20 cellular contexts compared by ENCODE assay signal in the genomic region with DNA sequence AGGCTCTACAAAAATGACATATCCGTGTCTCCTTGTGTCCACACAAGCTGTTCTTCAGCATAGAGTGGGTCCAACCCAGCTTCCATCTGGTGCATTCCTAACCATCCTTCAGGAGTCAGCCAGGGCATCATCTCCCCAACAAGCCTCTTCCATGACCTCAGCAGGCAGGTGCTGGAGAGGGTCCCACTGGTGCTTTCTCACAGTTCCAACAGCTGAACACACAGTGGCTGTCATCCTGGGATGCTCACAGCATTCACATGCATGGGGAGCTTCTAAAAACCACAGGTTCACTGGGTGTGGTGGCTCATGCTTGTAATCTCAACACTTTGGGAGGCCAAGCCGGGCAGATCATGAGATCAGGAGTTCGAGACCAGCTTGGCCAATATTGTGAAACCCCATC. TPM values are rescaled to one million over a fixed set of nuclear protein-coding genes. Genes with fewer than 3 reads are reported as not detected.
DNase-seq lines count a peak whose midpoint lies in the region; ATAC-seq and TF ChIP-seq lines count a peak whose summit lies in the region.
"Had no signal": no experiment of that assay in that cellular context is flagged by ENCODE, and none has a peak within 500 bp of the region (broad histone marks: within the 10 kb centered on the region; RNA-seq: fewer than 3 reads in every experiment).

No MANE protein-coding gene starts in this region.

- ATAC-seq in activated CD4-positive, alpha-beta T cell treated with anti-CD3 and anti-CD28 coated beads for 36 hours = no peak
- no peak for ATAC-seq in stimulated activated naive CD8-positive, alpha-beta T cell treated with anti-CD3 and anti-CD28 coated beads, Interleukin-15, Interleukin-2, amounts not matched to agents 100 U/mL and 50 U/mL, for 24 hours

- no peaks in the 10 kb centered on the region for H3K9me3 ChIP-seq in mesenchymal stem cell (ENCODE audit: control insufficient read depth, low read length)

- no peak overlapping the region for H3K4ac ChIP-seq in mesenchymal stem cell (ENCODE audit: low read depth in 1 of 2, low read length in 2 of 2)

- no peak overlapping the region for H3K18ac ChIP-seq in mesenchymal stem cell (ENCODE audit: low read depth in 1 of 2, low read length in 2 of 2)

- H3K27ac ChIP-seq in mesenchymal stem cell (ENCODE audit: low read length, poor library complexity, severe bottlenecking) = no peak overlapping the region
- H3K27ac ChIP-seq: 22Rv1 had no signal

- no peak overlapping the region for H4K91ac ChIP-seq in mesenchymal stem cell (ENCODE audit: low read length)

- H3K14ac ChIP-seq in mesenchymal stem cell (ENCODE audit: low read length in 2 of 2) = no peak overlapping the region

- no peak for TF ChIP-seq CTCF in MCF 10A (IDR thresholded peaks at IDR 0.05; ENCODE audit: unreplicated experiment)

- no peak overlapping the region for H3K4me3 Mint-ChIP-seq in activated CD4-positive, alpha-beta T cell treated with anti-CD3 and anti-CD28 coated beads for 36 hours
- no peak overlapping the region for H3K4me3 Mint-ChIP-seq in stimulated activated naive CD8-positive, alpha-beta T cell treated with anti-CD3 and anti-CD28 coated beads, Interleukin-15, Interleukin-2, amounts not matched to agents 100 ng/mL and 50 ng/mL, for 24 hours
- H3K4me3 Mint-ChIP-seq in MCF 10A (ENCODE audit: unreplicated experiment) = no peak overlapping the region
- H3K4me3 Mint-ChIP-seq: CD14-positive monocyte had no signal

- peak overlapping the region; percentile 84 for H3K27ac Mint-ChIP-seq in activated CD4-positive, alpha-beta T cell treated with anti-CD3 and anti-CD28 coated beads for 36 hours
- peak overlapping the region; percentile 9 for H3K27ac Mint-ChIP-seq in stimulated activated naive CD8-positive, alpha-beta T cell treated with anti-CD3 and anti-CD28 coated beads, Interleukin-15, Interleukin-2, amounts not matched to agents 100 ng/mL and 50 ng/mL, for 24 hours
- no peak overlapping the region for H3K27ac Mint-ChIP-seq in MCF 10A (ENCODE audit: low read depth, unreplicated experiment)
- H3K27ac Mint-ChIP-seq: CD14-positive monocyte had no signal

- peaks cover 37% of the 10 kb centered on the region for H3K4me1 Mint-ChIP-seq in activated CD4-positive, alpha-beta T cell treated with anti-CD3 and anti-CD28 coated beads for 36 hours
- peaks cover 44% of the 10 kb centered on the region for H3K4me1 Mint-ChIP-seq in stimulated activated naive CD8-positive, alpha-beta T cell treated with anti-CD3 and anti-CD28 coated beads, Interleukin-15, Interleukin-2, amounts not matched to agents 100 ng/mL and 50 ng/mL, for 24 hours (ENCODE audit: low read depth)
- peaks cover 22% of the 10 kb centered on the region for H3K4me1 Mint-ChIP-seq in MCF 10A (ENCODE audit: insufficient read depth, unreplicated experiment)
- H3K4me1 Mint-ChIP-seq: CD14-positive monocyte had no signal

- H3K36me3 Mint-ChIP-seq in activated CD4-positive, alpha-beta T cell treated with anti-CD3 and anti-CD28 coated beads for 36 hours (ENCODE audit: low read depth) = no peaks in the 10 kb centered on the region
- no peaks in the 10 kb centered on the region for H3K36me3 Mint-ChIP-seq in stimulated activated naive CD8-positive, alpha-beta T cell treated with anti-CD3 and anti-CD28 coated beads, Interleukin-15, Interleukin-2, amounts not matched to agents 100 ng/mL and 50 ng/mL, for 24 hours (ENCODE audit: low read depth)
- H3K36me3 Mint-ChIP-seq in MCF 10A (ENCODE audit: insufficient read depth, unreplicated experiment) = peaks cover 6% of the 10 kb centered on the region
- H3K36me3 Mint-ChIP-seq: CD14-positive monocyte had no signal

- H3K9ac ChIP-seq in mesenchymal stem cell (ENCODE audit: low read length) = no peak overlapping the region

- no peak overlapping the region for H2AFZ ChIP-seq in mesenchymal stem cell (ENCODE audit: low read depth, low read length)

- no peaks in the 10 kb centered on the region for H3K79me1 ChIP-seq in mesenchymal stem cell (replicated peaks; ENCODE audit: low read length, poor library complexity, severe bottlenecking)

- H3K4me2 ChIP-seq in mesenchymal stem cell (ENCODE audit: low read length, poor library complexity, severe bottlenecking) = no peak overlapping the region

- no peak overlapping the region for H3K23ac ChIP-seq in mesenchymal stem cell (ENCODE audit: low read length in 2 of 2)

- peaks cover 0 to 17% of the 10 kb centered on the region in 2 experiments for H3K27me3 ChIP-seq in mesenchymal stem cell (ENCODE audit: control insufficient read depth in 1 of 2, insufficient read depth in 1 of 2, low read length in 2 of 2)

- peaks cover 14% of the 10 kb centered on the region for H3K4me1 ChIP-seq in mesenchymal stem cell (ENCODE audit: control insufficient read depth, insufficient read depth, low read depth, low read length)

- H3K9me3 Mint-ChIP-seq in activated CD4-positive, alpha-beta T cell treated with anti-CD3 and anti-CD28 coated beads for 36 hours (ENCODE audit: low read depth) = peaks cover 4% of the 10 kb centered on the region
- H3K9me3 Mint-ChIP-seq in stimulated activated naive CD8-positive, alpha-beta T cell treated with anti-CD3 and anti-CD28 coated beads, Interleukin-15, Interleukin-2, amounts not matched to agents 100 ng/mL and 50 ng/mL, for 24 hours = peaks cover 3% of the 10 kb centered on the region
- H3K9me3 Mint-ChIP-seq in MCF 10A (ENCODE audit: unreplicated experiment) = no peaks in the 10 kb centered on the region
- H3K9me3 Mint-ChIP-seq: CD14-positive monocyte had no signal

- no peak overlapping the region for H4K8ac ChIP-seq in mesenchymal stem cell (ENCODE audit: low read length)

- H3K27me3 Mint-ChIP-seq in activated CD4-positive, alpha-beta T cell treated with anti-CD3 and anti-CD28 coated beads for 36 hours = peaks cover 4% of the 10 kb centered on the region
- peaks cover 13% of the 10 kb centered on the region for H3K27me3 Mint-ChIP-seq in stimulated activated naive CD8-positive, alpha-beta T cell treated with anti-CD3 and anti-CD28 coated beads, Interleukin-15, Interleukin-2, amounts not matched to agents 100 ng/mL and 50 ng/mL, for 24 hours
- no peaks in the 10 kb centered on the region for H3K27me3 Mint-ChIP-seq in MCF 10A (ENCODE audit: insufficient read depth, unreplicated experiment)

- 89% methylated on average over 2 of the region's 3 CpGs for WGBS in mesenchymal stem cell

- no peaks in the 10 kb centered on the region for H3K36me3 ChIP-seq in mesenchymal stem cell (ENCODE audit: control insufficient read depth in 1 of 2, insufficient read depth in 2 of 2, low read depth in 1 of 2, low read length in 2 of 2)

- CTCF ChIA-PET in activated CD4-positive, alpha-beta T cell treated with anti-CD3 and anti-CD28 coated beads for 36 hours (lab: Charles Lee) = no interaction called here
- CTCF ChIA-PET in MCF 10A (lab: Yijun Ruan, JAX) = interaction anchor here (1.2 kb wide), 1 partner anchor 26 kb away, joined by 4 read pairs; no protein-coding TSS in a partner anchor

- no peak overlapping the region for H2BK12ac ChIP-seq in mesenchymal stem cell (ENCODE audit: low read length in 2 of 2)

- H2BK120ac ChIP-seq in mesenchymal stem cell (ENCODE audit: low read depth, low read length) = no peak overlapping the region

- peak overlapping the region; percentile 69 for H2AK5ac ChIP-seq in mesenchymal stem cell (ENCODE audit: low read length, severe bottlenecking)

- H2BK5ac ChIP-seq in mesenchymal stem cell (ENCODE audit: low read depth, low read length, poor library complexity, severe bottlenecking) = no peak overlapping the region

- DNase-seq in activated CD4-positive, alpha-beta T cell treated with anti-CD3 and anti-CD28 coated beads for 36 hours = no peak
- DNase-seq in activated CD4-positive, alpha-beta T cell treated with anti-CD3 and anti-CD28 coated beads for 4 hours = no peak
- no peak for DNase-seq in stimulated activated naive CD8-positive, alpha-beta T cell treated with anti-CD3 and anti-CD28 coated beads, Interleukin-15, Interleukin-2, amounts not matched to agents 100 U/mL and 50 U/mL, for 24 hours
- DNase-seq in mesenchymal stem cell (no peak), MCF 10A (ENCODE audit: unreplicated experiment) (no peak), GDM1 (lab: John Stamatoyannopoulos, UW) (no peak)
- no peak for DNase-seq in activated effector memory CD4-positive, alpha-beta T cell treated with Interleukin-2 at 50 U/mL for 16 hours
- DNase-seq: AML-193, DMS79, NCI-H1105 treated with DMSO at 0.1 percent for 48 hours, NCI-H1694, NCI-H510A, NCI-H774, OCI-M1, SIG-M5 had no signal

- H2BK15ac ChIP-seq in mesenchymal stem cell (ENCODE audit: low read depth, poor library complexity, severe bottlenecking) = no peak overlapping the region

- no peak overlapping the region for H3K4me3 ChIP-seq in mesenchymal stem cell (ENCODE audit: insufficient read depth in 1 of 2, low read depth in 1 of 2, low read length in 2 of 2)

- no TSS peak for BruUV-seq in MCF 10A (replicated peaks; lab: Mats Ljungman, UMichigan)

- POLR2A ChIA-PET in activated CD4-positive, alpha-beta T cell treated with anti-CD3 and anti-CD28 coated beads for 36 hours (lab: Charles Lee) = no interaction called here
- POLR2A ChIA-PET in MCF 10A (lab: Yijun Ruan, JAX) = interaction anchor here (0.6 to 1.7 kb wide), 3 partner anchors 13 to 49 kb away, joined by 3 to 12 read pairs (median 3); no protein-coding TSS in a partner anchor

- intact Hi-C loops in activated CD4-positive, alpha-beta T cell treated with anti-CD3 and anti-CD28 coated beads for 36 hours (cut with DNase I, micrococcal nuclease) = no loop called here
- intact Hi-C loops in MCF 10A (cut with micrococcal nuclease) = no loop called here

RNA-seq across cellular contexts. Expression of a gene that starts 6.4 kb away (rescaled TPM):
- not detected for total RNA-seq in activated CD4-positive, alpha-beta T cell treated with anti-CD3 and anti-CD28 coated beads for 36 hours
- not detected for polyA plus RNA-seq in mesenchymal stem cell (2013, experiment 1 of 2)
- polyA plus RNA-seq in mesenchymal stem cell (2013, experiment 2 of 2) = not detected
- not detected in 2 replicates for total RNA-seq in MCF 10A (2022)
- total RNA-seq: H1, RPMI7951 had no signal
- polyA plus RNA-seq: CD14-positive monocyte, H1 had no signal

RNA-seq across cellular contexts. Expression of a gene that starts 37.4 kb away (rescaled TPM):
- under 1 TPM in 1 of 2 experiments, not detected in 1; 0.09 TPM for total RNA-seq in activated CD4-positive, alpha-beta T cell treated with anti-CD3 and anti-CD28 coated beads for 36 hours
- not detected for polyA plus RNA-seq in mesenchymal stem cell (2013, experiment 1 of 2)
- not detected for polyA plus RNA-seq in mesenchymal stem cell (2013, experiment 2 of 2)
- total RNA-seq in MCF 10A (2022) = not detected in 2 replicates
- total RNA-seq: H1, RPMI7951 had no signal
- polyA plus RNA-seq: CD14-positive monocyte had no signal

RNA-seq across cellular contexts. Expression of a gene that starts 55.4 kb away (rescaled TPM):
- not detected for total RNA-seq in activated CD4-positive, alpha-beta T cell treated with anti-CD3 and anti-CD28 coated beads for 36 hours
- polyA plus RNA-seq in mesenchymal stem cell (2013, experiment 1 of 2) = 0.52 TPM
- polyA plus RNA-seq in mesenchymal stem cell (2013, experiment 2 of 2) = 0.44 TPM
- total RNA-seq in MCF 10A (2022) = not detected in 2 replicates
- total RNA-seq: H1, RPMI7951 had no signal
- polyA plus RNA-seq: CD14-positive monocyte, H1 had no signal
